ENCODE assay signal across 8 cellular contexts in the genomic region with DNA sequence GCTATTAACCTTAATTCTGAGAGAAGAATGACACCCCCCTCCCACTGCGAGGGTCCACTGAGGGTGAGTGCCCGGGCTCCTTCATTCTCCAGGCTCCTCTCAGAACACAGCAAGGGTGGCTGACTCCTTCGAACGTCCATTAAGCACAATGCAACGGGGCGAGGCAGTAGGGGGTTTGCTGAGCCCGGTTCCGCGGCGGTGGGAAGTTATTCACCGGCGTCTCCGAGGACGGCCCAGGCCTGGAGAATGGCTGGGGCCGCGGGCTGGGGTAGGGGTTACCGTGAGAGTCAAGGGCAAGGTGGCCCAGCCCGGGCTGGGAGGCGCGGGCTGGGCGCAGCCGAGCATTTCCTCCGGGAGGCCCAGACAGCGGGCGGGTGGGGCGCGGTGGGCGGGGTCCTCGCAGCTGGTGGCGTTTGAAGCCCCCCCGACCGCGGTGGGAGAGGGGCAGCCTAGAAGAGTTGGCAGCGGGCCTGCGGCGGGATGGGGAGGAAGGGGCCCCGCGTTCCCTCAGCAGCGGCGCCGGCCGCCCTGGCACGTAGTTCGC. TPM values are rescaled to one million over a fixed set of nuclear protein-coding genes. Genes with fewer than 3 reads are reported as not detected.
A peak's percentile ranks its signal among the peaks of the same experiment; 100 is the strongest.
DNase-seq lines count a peak whose midpoint lies in the region; ATAC-seq lines count a peak whose summit lies in the region.

No MANE protein-coding gene starts in this region.

- intact Hi-C loops in left colon (cut with DNase I, micrococcal nuclease) = no loop called here

- DNase-seq in NCI-H2107 (lab: John Stamatoyannopoulos, UW) (peak; percentile 11), NCI-H2107 treated with DMSO at 0.1 percent for 48 hours (lab: John Stamatoyannopoulos, UW; ENCODE audit: unreplicated experiment) (no peak), T-helper 22 cell (ENCODE audit: low read depth) (peak; percentile 66), caudate nucleus (lab: John Stamatoyannopoulos, UW) (peak in 54 of 61 donors; percentile 45 to 86 (median 73)), left colon (peak in 1 of 2 donors; percentile 88), glomerular visceral epithelial cell (ENCODE audit: extremely low spot score) (no peak)
- DNase-seq in stimulated activated CD4-positive, alpha-beta T cell treated with anti-CD3 and anti-CD28 coated beads, Interleukin-4, amount 100 ng/mL, for 4 hours = peak; percentile 47 to 55

- ATAC-seq in HG03196 (IDR thresholded peaks at IDR 0.05; ENCODE audit: unreplicated experiment) (peak; percentile 7), left colon (peak; percentile 27)

- H3K27ac ChIP-seq in caudate nucleus (ENCODE audit: low read depth, low read length) = peak overlapping the region; percentile 94

RNA-seq across cellular contexts. Expression of gene KLF13, which starts 1.1 kb away (rescaled TPM):
- 100 to 1,000 TPM in 1 of 2 donors, 10 to 100 TPM in 1; 36.8 to 103 TPM for total RNA-seq in left colon

Comparison
In these comparisons a context has a peak if more than half of its experiments do, and no peak if none do; other contexts are left out.
1. DNase-seq: peak in NCI-H2107 (single experiment), T-helper 22 cell (single experiment), caudate nucleus (54 of 61) and stimulated activated CD4-positive, alpha-beta T cell treated with anti-CD3 and anti-CD28 coated beads, Interleukin-4, amount 100 ng/mL, for 4 hours (2 of 2); none in NCI-H2107 treated with DMSO at 0.1 percent for 48 hours (single experiment) and glomerular visceral epithelial cell (single experiment).